In the genomic region with DNA sequence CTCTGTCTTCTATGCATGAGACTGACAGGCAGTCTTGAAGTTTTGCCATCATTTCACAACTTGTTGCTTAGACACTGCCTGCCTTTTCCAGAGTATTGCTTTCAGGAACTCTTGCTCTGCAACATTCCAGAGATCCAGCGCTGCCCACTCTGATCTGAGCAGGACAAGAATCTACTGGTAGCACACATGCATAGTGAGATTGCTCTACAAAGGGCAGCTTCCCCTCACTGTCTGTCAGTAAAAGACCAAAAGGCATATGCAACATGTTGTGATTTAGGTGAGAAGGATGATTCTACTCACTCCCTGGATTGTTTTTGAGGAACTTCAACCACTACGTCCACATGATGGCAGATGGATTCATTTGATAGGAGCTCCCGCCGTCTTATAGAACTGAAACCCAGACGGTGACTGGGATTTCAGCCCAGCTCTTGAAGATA, we compare ENCODE assay signal across 13 cellular contexts.
DNase-seq lines count a peak whose midpoint lies in the region; ATAC-seq and TF ChIP-seq lines count a peak whose summit lies in the region.
"Had no signal": no experiment of that assay in that cellular context is flagged by ENCODE, and none has a peak within 500 bp of the region (broad histone marks: within the 10 kb centered on the region; RNA-seq: fewer than 3 reads in every experiment).

No MANE protein-coding gene starts in this region.

- ATAC-seq in left lung (peak; percentile 86), HG03280 (IDR thresholded peaks at IDR 0.05; ENCODE audit: unreplicated experiment) (no peak)
- ATAC-seq: activated CD8-positive, alpha-beta memory T cell treated with anti-CD3 and anti-CD28 coated beads, Interleukin-2, amount 10 ng/mL, durations not matched to agents 7 days and 5 days had no signal

- peaks cover 9% of the 10 kb centered on the region for H3K4me1 Mint-ChIP-seq in MCF 10A (ENCODE audit: insufficient read depth, unreplicated experiment)
- H3K4me1 Mint-ChIP-seq in activated naive CD4-positive, alpha-beta T cell treated with anti-CD3 and anti-CD28 coated beads, Interleukin-2, amount 10 ng/mL, durations not matched to agents 7 days and 5 days = peaks cover 16% of the 10 kb centered on the region

- no peak overlapping the region for H3K4me3 Mint-ChIP-seq in MCF 10A (ENCODE audit: unreplicated experiment)
- no peak overlapping the region for H3K4me3 Mint-ChIP-seq in activated naive CD4-positive, alpha-beta T cell treated with anti-CD3 and anti-CD28 coated beads, Interleukin-2, amount 10 ng/mL, durations not matched to agents 7 days and 5 days
- H3K4me3 Mint-ChIP-seq: activated CD8-positive, alpha-beta memory T cell treated with anti-CD3 and anti-CD28 coated beads, Interleukin-2, amount 10 ng/mL, durations not matched to agents 7 days and 5 days had no signal

- POLR2A ChIA-PET in MCF 10A (lab: Yijun Ruan, JAX) = interaction anchor here (0.8 to 3.6 kb wide), 13 partner anchors 8 to 350 kb away, joined by 3 to 51 read pairs (median 4); partner anchors contain the start of gene ARID1B

- TF ChIP-seq POLR2A in breast epithelium (IDR thresholded peaks at IDR 0.05) (no peak), uterus (IDR thresholded peaks at IDR 0.05) (no peak)

- no peaks in the 10 kb centered on the region for H3K36me3 ChIP-seq in breast epithelium
- no peaks in the 10 kb centered on the region for H3K36me3 ChIP-seq in endocrine pancreas (ENCODE audit: control insufficient read depth, insufficient read depth, low read length)
- no peaks in the 10 kb centered on the region for H3K36me3 ChIP-seq in left lung
- H3K36me3 ChIP-seq in uterus = no peaks in the 10 kb centered on the region
- H3K36me3 ChIP-seq: colonic mucosa, SJCRH30 had no signal

- no peaks in the 10 kb centered on the region for H3K27me3 Mint-ChIP-seq in MCF 10A (ENCODE audit: insufficient read depth, unreplicated experiment)
- no peaks in the 10 kb centered on the region for H3K27me3 Mint-ChIP-seq in activated naive CD4-positive, alpha-beta T cell treated with anti-CD3 and anti-CD28 coated beads, Interleukin-2, amount 10 ng/mL, durations not matched to agents 7 days and 5 days
- H3K27me3 Mint-ChIP-seq: activated CD8-positive, alpha-beta memory T cell treated with anti-CD3 and anti-CD28 coated beads, Interleukin-2, amount 10 ng/mL, durations not matched to agents 7 days and 5 days had no signal

- no peaks in the 10 kb centered on the region for H3K36me3 Mint-ChIP-seq in MCF 10A (ENCODE audit: insufficient read depth, unreplicated experiment)
- H3K36me3 Mint-ChIP-seq in activated naive CD4-positive, alpha-beta T cell treated with anti-CD3 and anti-CD28 coated beads, Interleukin-2, amount 10 ng/mL, durations not matched to agents 7 days and 5 days = peaks cover 5% of the 10 kb centered on the region
- H3K36me3 Mint-ChIP-seq: activated CD8-positive, alpha-beta memory T cell treated with anti-CD3 and anti-CD28 coated beads, Interleukin-2, amount 10 ng/mL, durations not matched to agents 7 days and 5 days had no signal

- H3K27me3 ChIP-seq in breast epithelium (no peaks in the 10 kb centered on the region), endocrine pancreas (ENCODE audit: control insufficient read depth, insufficient read depth, low read length) (no peaks in the 10 kb centered on the region), left lung (no peaks in the 10 kb centered on the region), uterus (no peaks in the 10 kb centered on the region)
- H3K27me3 ChIP-seq: colonic mucosa, SJCRH30, testis had no signal

- H3K4me1 ChIP-seq in breast epithelium (peaks cover 0 to 22% of the 10 kb centered on the region in 2 donors), endocrine pancreas (ENCODE audit: control insufficient read depth, insufficient read depth, low read length) (peaks cover 27% of the 10 kb centered on the region), left lung (peaks cover 0 to 47% of the 10 kb centered on the region in 2 donors), uterus (peaks cover 0 to 24% of the 10 kb centered on the region in 2 donors)
- H3K4me1 ChIP-seq: SJCRH30 had no signal

- TF ChIP-seq CTCF in breast epithelium (IDR thresholded peaks at IDR 0.05) (no peak), MCF 10A (IDR thresholded peaks at IDR 0.05; ENCODE audit: unreplicated experiment) (no peak), left lung (IDR thresholded peaks at IDR 0.05) (no peak), uterus (IDR thresholded peaks at IDR 0.05) (no peak)

- DNase-seq in breast epithelium (ENCODE audit: low spot score in 2 of 2) (peak in 1 of 2 donors; percentile 82), MCF 10A (ENCODE audit: unreplicated experiment) (no peak), left lung (no peak), uterus (no peak), NCI-H128 (lab: John Stamatoyannopoulos, UW; ENCODE audit: unreplicated experiment) (no peak)
- no peak for DNase-seq in activated naive CD4-positive, alpha-beta T cell treated with anti-CD3 and anti-CD28 coated beads, Interleukin-2, amount 10 ng/mL, durations not matched to agents 7 days and 5 days
- DNase-seq: activated CD8-positive, alpha-beta memory T cell treated with anti-CD3 and anti-CD28 coated beads, Interleukin-2, amount 10 ng/mL, durations not matched to agents 7 days and 5 days; colonic mucosa; NCI-H1436 treated with DMSO at 0.1 percent for 48 hours; SJCRH30; testis had no signal

- no peak overlapping the region for H3K9ac ChIP-seq in endocrine pancreas (ENCODE audit: control insufficient read depth, insufficient read depth, low read length)

- no TSS peak for BruUV-seq in MCF 10A (replicated peaks; lab: Mats Ljungman, UMichigan)

- H3K9me3 ChIP-seq in breast epithelium (no peaks in the 10 kb centered on the region), endocrine pancreas (ENCODE audit: control insufficient read depth, low read length) (no peaks in the 10 kb centered on the region), left lung (no peaks in the 10 kb centered on the region), uterus (no peaks in the 10 kb centered on the region)
- H3K9me3 ChIP-seq: colonic mucosa, SJCRH30, testis had no signal

- peak overlapping the region; percentile 75 to 83 for H3K27ac ChIP-seq in breast epithelium
- peak overlapping the region; percentile 57 to 66 for H3K27ac ChIP-seq in left lung
- peak overlapping the region; percentile 15 to 22 for H3K27ac ChIP-seq in uterus
- H3K27ac ChIP-seq: colonic mucosa, SJCRH30, testis had no signal

- H3K4me3 ChIP-seq in breast epithelium (peak overlapping the region in 2 of 3 donors; percentile 16 to 43), endocrine pancreas (ENCODE audit: control insufficient read depth, insufficient read depth, low read length) (peak overlapping the region; percentile 51), left lung (no peak overlapping the region), uterus (no peak overlapping the region)
- H3K4me3 ChIP-seq: colonic mucosa, SJCRH30, testis had no signal

- CTCF ChIA-PET in MCF 10A (lab: Yijun Ruan, JAX) = interaction anchor here (0.6 to 2.7 kb wide), 9 partner anchors 10 to 375 kb away, joined by 3 to 41 read pairs (median 3); no protein-coding TSS in a partner anchor
- CTCF ChIA-PET in activated naive CD4-positive, alpha-beta T cell treated with anti-CD3 and anti-CD28 coated beads, Interleukin-2, amount 10 ng/mL, durations not matched to agents 7 days and 5 days (lab: Charles Lee) = interaction anchor here (0.8 to 2.6 kb wide), 5 partner anchors 10 to 238 kb away, joined by 3 to 17 read pairs (median 3); no protein-coding TSS in a partner anchor

- no peak overlapping the region for H3K27ac Mint-ChIP-seq in MCF 10A (ENCODE audit: low read depth, unreplicated experiment)
- H3K27ac Mint-ChIP-seq in activated naive CD4-positive, alpha-beta T cell treated with anti-CD3 and anti-CD28 coated beads, Interleukin-2, amount 10 ng/mL, durations not matched to agents 7 days and 5 days = no peak overlapping the region
- H3K27ac Mint-ChIP-seq: activated CD8-positive, alpha-beta memory T cell treated with anti-CD3 and anti-CD28 coated beads, Interleukin-2, amount 10 ng/mL, durations not matched to agents 7 days and 5 days had no signal

- no peaks in the 10 kb centered on the region for H3K9me3 Mint-ChIP-seq in MCF 10A (ENCODE audit: unreplicated experiment)
- H3K9me3 Mint-ChIP-seq in activated naive CD4-positive, alpha-beta T cell treated with anti-CD3 and anti-CD28 coated beads, Interleukin-2, amount 10 ng/mL, durations not matched to agents 7 days and 5 days = no peaks in the 10 kb centered on the region

- intact Hi-C loops in breast epithelium (cut with DNase I; ENCODE audit: low total_unique reads) (no loop called here), MCF 10A (cut with micrococcal nuclease) (no loop called here), left lung (cut with DNase I) (loop anchor here in 1 of 2 donors (10.0 kb wide), 1 partner anchor 149 kb away; no protein-coding TSS in a partner anchor), uterus (cut with DNase I; ENCODE audit: low total_unique reads) (no loop called here)

Comparison
In these comparisons a context has a peak if more than half of its experiments do, and no peak if none do; other contexts are left out.
1. H3K27ac ChIP-seq: peak in every context shown above with its lines; median percentile 79 in breast epithelium; 62 in left lung; 18 in uterus.
2. H3K4me3 ChIP-seq: peak in breast epithelium (2 of 3) and endocrine pancreas (single experiment); none in left lung (0 of 2) and uterus (0 of 2).